Comparison of ENCODE assay signal across 10 cellular contexts in the genomic region with DNA sequence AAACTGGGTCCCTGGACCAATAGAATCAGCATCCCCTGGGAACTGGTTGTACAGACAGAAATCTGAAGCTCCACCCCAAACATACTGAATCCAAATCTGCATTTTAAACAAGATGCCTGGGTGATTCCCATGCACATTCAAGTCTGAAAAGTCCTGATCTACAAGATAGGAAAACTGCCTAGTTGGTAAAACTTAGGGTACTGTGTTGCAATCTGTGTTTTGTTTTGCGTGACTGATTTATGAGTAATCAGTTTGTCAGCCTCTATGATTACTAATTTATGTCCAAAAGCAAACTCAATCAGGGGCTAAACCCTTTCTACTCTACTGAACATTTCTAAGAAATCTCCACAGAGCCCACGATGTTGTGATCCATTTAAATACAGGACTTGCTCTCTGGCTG.
DNase-seq lines count a peak whose midpoint lies in the region; ATAC-seq and TF ChIP-seq lines count a peak whose summit lies in the region.
"Had no signal": no experiment of that assay in that cellular context is flagged by ENCODE, and none has a peak within 500 bp of the region (broad histone marks: within the 10 kb centered on the region; RNA-seq: fewer than 3 reads in every experiment).

No MANE protein-coding gene starts in this region.

- H3K4me1 Mint-ChIP-seq in activated naive CD4-positive, alpha-beta T cell treated with anti-CD3 and anti-CD28 coated beads, Interleukin-2, amount 50 U/mL, for 24 hours: peaks cover 16% of the 10 kb centered on the region
- peaks cover 38% of the 10 kb centered on the region for H3K4me1 Mint-ChIP-seq in activated naive CD4-positive, alpha-beta T cell treated with anti-CD3 and anti-CD28 coated beads, Interleukin-2, amount 10 ng/mL, durations not matched to agents 7 days and 5 days
- H3K4me1 Mint-ChIP-seq in activated CD4-positive, alpha-beta memory T cell treated with anti-CD3 and anti-CD28 coated beads, Interleukin-2, amount 10 ng/mL, durations not matched to agents 7 days and 5 days: peaks cover 68% of the 10 kb centered on the region
- H3K4me1 Mint-ChIP-seq in progenitor cell of endocrine pancreas (ENCODE audit: low read depth): peaks cover 10% of the 10 kb centered on the region

- no peak overlapping the region for H3K4me3 ChIP-seq in suprapubic skin

- POLR2A ChIA-PET in activated CD4-positive, alpha-beta memory T cell treated with anti-CD3 and anti-CD28 coated beads, Interleukin-2, amount 10 ng/mL, durations not matched to agents 7 days and 5 days (lab: Charles Lee): interaction anchor here (0.6 to 2.7 kb wide), 4 partner anchors 8 to 103 kb away, joined by 3 to 10 read pairs (median 5); no protein-coding TSS in a partner anchor

- no peaks in the 10 kb centered on the region for H3K9me3 ChIP-seq in suprapubic skin

- H3K27me3 Mint-ChIP-seq in activated naive CD4-positive, alpha-beta T cell treated with anti-CD3 and anti-CD28 coated beads, Interleukin-2, amount 50 U/mL, for 24 hours: no peaks in the 10 kb centered on the region
- peaks cover 9% of the 10 kb centered on the region for H3K27me3 Mint-ChIP-seq in activated naive CD4-positive, alpha-beta T cell treated with anti-CD3 and anti-CD28 coated beads, Interleukin-2, amount 10 ng/mL, durations not matched to agents 7 days and 5 days
- no peaks in the 10 kb centered on the region for H3K27me3 Mint-ChIP-seq in activated CD4-positive, alpha-beta memory T cell treated with anti-CD3 and anti-CD28 coated beads, Interleukin-2, amount 10 ng/mL, durations not matched to agents 7 days and 5 days
- H3K27me3 Mint-ChIP-seq in progenitor cell of endocrine pancreas: no peaks in the 10 kb centered on the region

- CTCF ChIA-PET in activated naive CD4-positive, alpha-beta T cell treated with anti-CD3 and anti-CD28 coated beads, Interleukin-2, amount 10 ng/mL, durations not matched to agents 7 days and 5 days (lab: Charles Lee): interaction anchor here (0.7 to 8.3 kb wide), 6 partner anchors 22 to 124 kb away, joined by 3 to 131 read pairs (median 8); a partner anchor contains a TSS
- CTCF ChIA-PET in activated CD4-positive, alpha-beta memory T cell treated with anti-CD3 and anti-CD28 coated beads, Interleukin-2, amount 10 ng/mL, durations not matched to agents 7 days and 5 days (lab: Charles Lee): interaction anchor here (1.0 to 11.5 kb wide), 3 partner anchors 73 to 121 kb away, joined by 4 to 192 read pairs (median 187); a partner anchor contains a TSS

- WGBS in suprapubic skin: 20% methylated on average over 2 of the region's 2 CpGs

- TF ChIP-seq CTCF in foreskin keratinocyte (conservative IDR thresholded peaks at IDR 0.05): no peak
- TF ChIP-seq CTCF in suprapubic skin (IDR thresholded peaks at IDR 0.05): no peak
- TF ChIP-seq CTCF in progenitor cell of endocrine pancreas (IDR thresholded peaks at IDR 0.05; ENCODE audit: unreplicated experiment): no peak

- peak overlapping the region; percentile 6 for H3K27ac Mint-ChIP-seq in activated naive CD4-positive, alpha-beta T cell treated with anti-CD3 and anti-CD28 coated beads, Interleukin-2, amount 50 U/mL, for 24 hours
- H3K27ac Mint-ChIP-seq in activated naive CD4-positive, alpha-beta T cell treated with anti-CD3 and anti-CD28 coated beads, Interleukin-2, amount 10 ng/mL, durations not matched to agents 7 days and 5 days: no peak overlapping the region
- H3K27ac Mint-ChIP-seq in activated CD4-positive, alpha-beta memory T cell treated with anti-CD3 and anti-CD28 coated beads, Interleukin-2, amount 10 ng/mL, durations not matched to agents 7 days and 5 days: peak overlapping the region; percentile 83
- H3K27ac Mint-ChIP-seq in progenitor cell of endocrine pancreas: no peak overlapping the region

- H3K4me1 ChIP-seq in foreskin keratinocyte (peaks cover 12% of the 10 kb centered on the region), suprapubic skin (peaks cover 41% of the 10 kb centered on the region)

- H3K36me3 Mint-ChIP-seq in activated naive CD4-positive, alpha-beta T cell treated with anti-CD3 and anti-CD28 coated beads, Interleukin-2, amount 50 U/mL, for 24 hours: peaks cover 4% of the 10 kb centered on the region
- no peaks in the 10 kb centered on the region for H3K36me3 Mint-ChIP-seq in activated naive CD4-positive, alpha-beta T cell treated with anti-CD3 and anti-CD28 coated beads, Interleukin-2, amount 10 ng/mL, durations not matched to agents 7 days and 5 days
- H3K36me3 Mint-ChIP-seq in activated CD4-positive, alpha-beta memory T cell treated with anti-CD3 and anti-CD28 coated beads, Interleukin-2, amount 10 ng/mL, durations not matched to agents 7 days and 5 days (ENCODE audit: low read depth): no peaks in the 10 kb centered on the region
- H3K36me3 Mint-ChIP-seq in progenitor cell of endocrine pancreas (ENCODE audit: insufficient read depth): no peaks in the 10 kb centered on the region

- H3K4me3 Mint-ChIP-seq in activated naive CD4-positive, alpha-beta T cell treated with anti-CD3 and anti-CD28 coated beads, Interleukin-2, amount 50 U/mL, for 24 hours: no peak overlapping the region
- no peak overlapping the region for H3K4me3 Mint-ChIP-seq in activated naive CD4-positive, alpha-beta T cell treated with anti-CD3 and anti-CD28 coated beads, Interleukin-2, amount 10 ng/mL, durations not matched to agents 7 days and 5 days
- H3K4me3 Mint-ChIP-seq in activated CD4-positive, alpha-beta memory T cell treated with anti-CD3 and anti-CD28 coated beads, Interleukin-2, amount 10 ng/mL, durations not matched to agents 7 days and 5 days: peak overlapping the region; percentile 40
- H3K4me3 Mint-ChIP-seq in progenitor cell of endocrine pancreas (ENCODE audit: low read depth): no peak overlapping the region

- peak; percentile 90 for ATAC-seq in foreskin keratinocyte

- no peak for TF ChIP-seq POLR2A in suprapubic skin (IDR thresholded peaks at IDR 0.05)

- H3K36me3 ChIP-seq in suprapubic skin: no peaks in the 10 kb centered on the region

- no peak for DNase-seq in activated naive CD4-positive, alpha-beta T cell treated with anti-CD3 and anti-CD28 coated beads, Interleukin-2, amount 10 ng/mL, durations not matched to agents 7 days and 5 days
- DNase-seq in activated CD4-positive, alpha-beta memory T cell treated with anti-CD3 and anti-CD28 coated beads, Interleukin-2, amount 10 ng/mL, durations not matched to agents 7 days and 5 days: no peak
- DNase-seq in foreskin keratinocyte (peak; percentile 71 to 87), suprapubic skin (ENCODE audit: low spot score in 2 of 2) (no peak), activated gamma-delta T cell treated with Interleukin-2 at 50 U/mL for 16 hours (no peak), NCI-H446 (lab: John Stamatoyannopoulos, UW) (no peak), progenitor cell of endocrine pancreas (ENCODE audit: low spot score, unreplicated experiment) (no peak)
- DNase-seq: NCI-H2081 treated with DMSO at 0.1 percent for 48 hours had no signal

- H3K27me3 ChIP-seq in foreskin keratinocyte (no peaks in the 10 kb centered on the region), suprapubic skin (no peaks in the 10 kb centered on the region)

- H3K9me3 Mint-ChIP-seq in activated naive CD4-positive, alpha-beta T cell treated with anti-CD3 and anti-CD28 coated beads, Interleukin-2, amount 50 U/mL, for 24 hours: peaks cover 6% of the 10 kb centered on the region
- peaks cover 7% of the 10 kb centered on the region for H3K9me3 Mint-ChIP-seq in activated naive CD4-positive, alpha-beta T cell treated with anti-CD3 and anti-CD28 coated beads, Interleukin-2, amount 10 ng/mL, durations not matched to agents 7 days and 5 days
- H3K9me3 Mint-ChIP-seq in activated CD4-positive, alpha-beta memory T cell treated with anti-CD3 and anti-CD28 coated beads, Interleukin-2, amount 10 ng/mL, durations not matched to agents 7 days and 5 days: peaks cover 6% of the 10 kb centered on the region
- H3K9me3 Mint-ChIP-seq in progenitor cell of endocrine pancreas (ENCODE audit: low read depth): peaks cover 9% of the 10 kb centered on the region

- no peak overlapping the region for H3K27ac ChIP-seq in foreskin keratinocyte
- peak overlapping the region; percentile 14 for H3K27ac ChIP-seq in suprapubic skin
- H3K27ac ChIP-seq: VCaP had no signal

- no peak for TF ChIP-seq EP300 in suprapubic skin (IDR thresholded peaks at IDR 0.05)

Comparison
In these comparisons a context has a peak if more than half of its experiments do, and no peak if none do; other contexts are left out.
1. H3K27ac Mint-ChIP-seq: peak in activated naive CD4-positive, alpha-beta T cell treated with anti-CD3 and anti-CD28 coated beads, Interleukin-2, amount 50 U/mL, for 24 hours (single experiment) and activated CD4-positive, alpha-beta memory T cell treated with anti-CD3 and anti-CD28 coated beads, Interleukin-2, amount 10 ng/mL, durations not matched to agents 7 days and 5 days (single experiment); none in activated naive CD4-positive, alpha-beta T cell treated with anti-CD3 and anti-CD28 coated beads, Interleukin-2, amount 10 ng/mL, durations not matched to agents 7 days and 5 days (single experiment) and progenitor cell of endocrine pancreas (single experiment).
2. DNase-seq: peak in foreskin keratinocyte (2 of 2); none in activated naive CD4-positive, alpha-beta T cell treated with anti-CD3 and anti-CD28 coated beads, Interleukin-2, amount 10 ng/mL, durations not matched to agents 7 days and 5 days (single experiment), activated CD4-positive, alpha-beta memory T cell treated with anti-CD3 and anti-CD28 coated beads, Interleukin-2, amount 10 ng/mL, durations not matched to agents 7 days and 5 days (single experiment), suprapubic skin (0 of 2), activated gamma-delta T cell treated with Interleukin-2 at 50 U/mL for 16 hours (single experiment), NCI-H446 (0 of 2) and progenitor cell of endocrine pancreas (single experiment).